Comparison of ENCODE assay signal across 17 cellular contexts in genomic region chr5:9698125-9698848, GRCh38.
DNase-seq lines count a peak whose midpoint lies in the region; ATAC-seq, FAIRE-seq and TF ChIP-seq lines count a peak whose summit lies in the region.
"Had no signal": no experiment of that assay in that cellular context is flagged by ENCODE, and none has a peak within 500 bp of the region (broad histone marks: within the 10 kb centered on the region; RNA-seq: fewer than 3 reads in every experiment).

No MANE protein-coding gene starts in this region.

- no peaks in the 10 kb centered on the region for H3K79me2 ChIP-seq in osteoblast (ENCODE audit: insufficient read depth, low read length)

- dilution Hi-C loops in IMR-90 (cut with HindIII; ENCODE audit: low sequenced_read_pairs, unreplicated experiment), result no loop called here

- POLR2A ChIA-PET in IMR-90 (lab: Charles Lee; ENCODE audit: unreplicated experiment), result interaction anchor here (0.6 to 1.1 kb wide), 2 partner anchors 9 to 349 kb away, joined by 3 to 6 read pairs; no protein-coding TSS in a partner anchor

- H3K4me3 ChIP-seq in IMR-90 (ENCODE audit: insufficient read depth, low read depth, low read length) (no peak overlapping the region), osteoblast (ENCODE audit: insufficient read depth, low read length) (no peak overlapping the region), pancreas (no peak overlapping the region)
- H3K4me3 ChIP-seq: gastroesophageal sphincter, mucosa of descending colon had no signal

- H4K91ac ChIP-seq in IMR-90 (ENCODE audit: insufficient read depth, low read depth, low read length), result no peak overlapping the region; the same call in 1 of the 2 replicates

- no peaks in the 10 kb centered on the region for H3K9me3 ChIP-seq in IMR-90 (ENCODE audit: control insufficient read depth, insufficient read depth, low read length)
- no peaks in the 10 kb centered on the region for H3K9me3 ChIP-seq in osteoblast (ENCODE audit: low read depth, low read length)
- H3K9me3 ChIP-seq in pancreas, result no peaks in the 10 kb centered on the region
- H3K9me3 ChIP-seq: gastroesophageal sphincter, mucosa of descending colon, neutrophil had no signal

- peak overlapping the region; percentile 61; the same call in 1 of the 2 replicates for H3K4ac ChIP-seq in IMR-90 (ENCODE audit: low read depth, low read length)

- H3K56ac ChIP-seq in IMR-90 (ENCODE audit: extremely low read depth, insufficient read depth, low read length), result no peak overlapping the region

- no peaks in the 10 kb centered on the region for H3K27me3 ChIP-seq in IMR-90 (ENCODE audit: control insufficient read depth, insufficient read depth, low read length)
- H3K27me3 ChIP-seq in osteoblast (ENCODE audit: insufficient read depth, low read length), result peaks cover 6% of the 10 kb centered on the region
- peaks cover 0 to 4% (median 0%) of the 10 kb centered on the region in 4 donors for H3K27me3 ChIP-seq in pancreas
- H3K27me3 ChIP-seq: gastroesophageal sphincter, neutrophil had no signal

- no peak overlapping the region for H2AK5ac ChIP-seq in IMR-90 (ENCODE audit: low read depth, low read length)

- H3K4me2 ChIP-seq in IMR-90 (ENCODE audit: low read depth, low read length), result peak overlapping the region; percentile 95
- H3K4me2 ChIP-seq in osteoblast (ENCODE audit: insufficient read depth, low read length), result no peak overlapping the region

- H2AFZ ChIP-seq in IMR-90 (replicated peaks; ENCODE audit: low read length, poor library complexity) (no peak overlapping the region), osteoblast (ENCODE audit: low read length) (no peak overlapping the region)

- H4K20me1 ChIP-seq in IMR-90 (ENCODE audit: insufficient read depth, low read length) (no peaks in the 10 kb centered on the region), osteoblast (ENCODE audit: insufficient read depth, low read length) (no peaks in the 10 kb centered on the region)

- CTCF ChIA-PET in IMR-90 (lab: Yijun Ruan, JAX), result no interaction called here

- intact Hi-C loops in IMR-90 (cut with micrococcal nuclease), result loop anchor here (5.0 kb wide), 2 partner anchors 46 to 151 kb away; partner anchors contain the start of gene SEMA5A
- intact Hi-C loops in cardiac septum (cut with DNase I), result loop anchor here (5.0 kb wide), 1 partner anchor 41 kb away; no protein-coding TSS in a partner anchor
- intact Hi-C loops in pancreas (cut with DNase I), result no loop called here

- no peak overlapping the region for H2AK9ac ChIP-seq in IMR-90 (replicated peaks; ENCODE audit: low read depth, low read length, poor library complexity)

- TF ChIP-seq RAD21 in IMR-90 (IDR thresholded peaks at IDR 0.05; ENCODE audit: low read length), result no peak

- no peaks in the 10 kb centered on the region for H3K9me1 ChIP-seq in IMR-90 (ENCODE audit: insufficient read depth, low read length)

- peak overlapping the region; percentile 92; the same call in 1 of the 2 replicates for H3K18ac ChIP-seq in IMR-90 (ENCODE audit: low read depth, low read length)

- H2BK15ac ChIP-seq in IMR-90 (ENCODE audit: low read depth, low read length), result 0 out of 3 replicates have a peak overlapping the region, but pooled peaks have one; percentile 8

- no CpG with 5 or more reads among the region's 9 CpGs for WGBS in IMR-90 (ENCODE audit: extremely low coverage in 2 of 2, insufficient read length in 1 of 2), 2 experiments
- 71 to 78% methylated on average over 9 of the region's 9 CpGs for WGBS in pancreas, 2 donors

- H2BK120ac ChIP-seq in IMR-90 (ENCODE audit: low read depth, low read length), result peak overlapping the region; percentile 56

- no peak for FAIRE-seq in pancreas (lab: Jason Lieb, UNC)

- DNase-seq in ELR (ENCODE audit: low read depth) (peak; percentile 76), IMR-90 (peak; percentile 71), endothelial cell (ENCODE audit: low spot score) (no peak), osteoblast (ENCODE audit: insufficient read length, low spot score, missing footprints) (no peak), cardiac septum (ENCODE audit: low spot score) (no peak), pancreas (no peak)
- DNase-seq: activated CD4-positive, alpha-beta T cell treated with anti-CD3 and anti-CD28 coated beads, Interleukin-2, amount 50 U/mL, for 1 hour; activated gamma-delta T cell treated with Interleukin-2 at 50 U/mL for 16 hours; mucosa of descending colon; NCI-H187 treated with DMSO at 0.1 percent for 48 hours; NCI-H446 treated with DMSO at 0.1 percent for 48 hours; stimulated activated CD4-positive, alpha-beta T cell treated with anti-CD3 and anti-CD28 coated beads, Interleukin-15, amount 100 ng/mL, for 24 hours had no signal

- no peak for TF ChIP-seq POLR2A in IMR-90 (IDR thresholded peaks at IDR 0.05; ENCODE audit: low read depth, low read length)

- peak overlapping the region; percentile 63; the same call in 1 of the 2 replicates for H2BK20ac ChIP-seq in IMR-90 (ENCODE audit: low read depth, low read length)

- H3K4me3 Mint-ChIP-seq in endothelial cell (ENCODE audit: unreplicated experiment), result no peak overlapping the region
- H3K4me3 Mint-ChIP-seq: stimulated activated memory B cell treated with anti-CD40 and anti-IgM and Interleukin-4, amounts not matched to agents 10 μg/mL and 1 μg/mL and 100 μg/mL, for 72 hours had no signal

- H3K27ac ChIP-seq in IMR-90 (ENCODE audit: insufficient read depth, low read length), result peak overlapping the region; percentile 24; the same call in 1 of the 2 replicates
- H3K27ac ChIP-seq in osteoblast (ENCODE audit: low read depth, low read length), result peak overlapping the region; percentile 29
- no peak overlapping the region for H3K27ac ChIP-seq in pancreas
- H3K27ac ChIP-seq: gastroesophageal sphincter, neutrophil had no signal

- H3K27ac Mint-ChIP-seq in endothelial cell (ENCODE audit: unreplicated experiment), result peak overlapping the region; percentile 82
- H3K27ac Mint-ChIP-seq: stimulated activated memory B cell treated with anti-CD40 and anti-IgM and Interleukin-4, amounts not matched to agents 10 μg/mL and 1 μg/mL and 100 μg/mL, for 72 hours had no signal

- no peak overlapping the region for H3K9ac ChIP-seq in IMR-90 (ENCODE audit: low read depth, low read length)

- no peak overlapping the region; the same call in 1 of the 2 replicates for H3K14ac ChIP-seq in IMR-90 (replicated peaks; ENCODE audit: low read depth, low read length)

- H3K27me3 Mint-ChIP-seq in endothelial cell (ENCODE audit: unreplicated experiment), result peaks cover 3% of the 10 kb centered on the region
- H3K27me3 Mint-ChIP-seq: stimulated activated memory B cell treated with anti-CD40 and anti-IgM and Interleukin-4, amounts not matched to agents 10 μg/mL and 1 μg/mL and 100 μg/mL, for 72 hours had no signal

- ATAC-seq in IMR-90 (ENCODE audit: low read depth) (peak; percentile 83), GM19455 (IDR thresholded peaks at IDR 0.05; ENCODE audit: unreplicated experiment) (no peak), HG03354 (IDR thresholded peaks at IDR 0.05; ENCODE audit: poor library complexity, severe bottlenecking, unreplicated experiment) (no peak), pancreas (no peak)
- ATAC-seq: gastroesophageal sphincter; mucosa of descending colon; stimulated activated memory B cell treated with anti-CD40 and anti-IgM and Interleukin-4, amounts not matched to agents 10 μg/mL and 1 μg/mL and 100 μg/mL, for 72 hours had no signal

- peaks cover 31% of the 10 kb centered on the region for H3K4me1 Mint-ChIP-seq in endothelial cell (ENCODE audit: unreplicated experiment)
- H3K4me1 Mint-ChIP-seq: stimulated activated memory B cell treated with anti-CD40 and anti-IgM and Interleukin-4, amounts not matched to agents 10 μg/mL and 1 μg/mL and 100 μg/mL, for 72 hours had no signal

- H4K8ac ChIP-seq in IMR-90 (ENCODE audit: low read depth in 2 of 2, low read length in 2 of 2), result peak overlapping the region in 1 of 2 experiments; percentile 55; a peak in 2 of 4 replicates

- H3K4me1 ChIP-seq in IMR-90 (ENCODE audit: control insufficient read depth, insufficient read depth, low read length) (peaks cover 5% of the 10 kb centered on the region; the same call in 1 of the 2 replicates), osteoblast (ENCODE audit: insufficient read depth, low read length) (peaks cover 10% of the 10 kb centered on the region), pancreas (no peaks in the 10 kb centered on the region)
- H3K4me1 ChIP-seq: gastroesophageal sphincter had no signal

- TF ChIP-seq CTCF in IMR-90 (conservative IDR thresholded peaks at IDR 0.05; ENCODE audit: low read depth, low read length), result no peak
- no peak for TF ChIP-seq CTCF in endothelial cell (IDR thresholded peaks at IDR 0.05; ENCODE audit: unreplicated experiment)
- no peak for TF ChIP-seq CTCF in osteoblast (IDR thresholded peaks at IDR 0.05; ENCODE audit: extremely low read depth, low read depth, low read length)
- TF ChIP-seq CTCF in pancreas (IDR thresholded peaks at IDR 0.05), result no peak

- no peaks in the 10 kb centered on the region for H3K9me3 Mint-ChIP-seq in endothelial cell (ENCODE audit: unreplicated experiment)

- H3K36me3 Mint-ChIP-seq in endothelial cell (ENCODE audit: low read depth, unreplicated experiment), result no peaks in the 10 kb centered on the region
- H3K36me3 Mint-ChIP-seq: stimulated activated memory B cell treated with anti-CD40 and anti-IgM and Interleukin-4, amounts not matched to agents 10 μg/mL and 1 μg/mL and 100 μg/mL, for 72 hours had no signal

- H3K79me1 ChIP-seq in IMR-90 (ENCODE audit: low read depth in 1 of 2, low read length in 2 of 2), result no peaks in the 10 kb centered on the region

- no TSS peak for BruUV-seq in IMR-90 (replicated peaks; lab: Mats Ljungman, UMichigan)

- H4K5ac ChIP-seq in IMR-90 (ENCODE audit: low read depth, low read length), result peak overlapping the region; percentile 74; the same call in 1 of the 2 replicates

- H3K36me3 ChIP-seq in IMR-90 (ENCODE audit: control insufficient read depth, insufficient read depth, low read length) (no peaks in the 10 kb centered on the region), osteoblast (ENCODE audit: insufficient read depth, low read length) (no peaks in the 10 kb centered on the region), pancreas (no peaks in the 10 kb centered on the region)
- H3K36me3 ChIP-seq: gastroesophageal sphincter, neutrophil had no signal

- no peak overlapping the region; the same call in 1 of the 2 replicates for H3K23ac ChIP-seq in IMR-90 (ENCODE audit: low read depth, low read length)

- peak overlapping the region; percentile 78 for H2BK5ac ChIP-seq in IMR-90 (ENCODE audit: low read depth, low read length, poor library complexity, severe bottlenecking)

- in situ Hi-C loops in IMR-90 (cut with MboI; ENCODE audit: low sequenced_read_pairs), result no loop called here

TF ChIP-seq in IMR-90, 13 proteins besides CTCF, POLR2A, EP300 and RAD21:
- TF ChIP-seq RFX5 (IDR thresholded peaks at IDR 0.05; ENCODE audit: low read depth, low read length) (no peak), BHLHE40 (IDR thresholded peaks at IDR 0.05; ENCODE audit: low read depth, low read length) (peak; percentile 47; the same call in 1 of the 2 replicates)

Comparison
In these comparisons a context has a peak if more than half of its experiments do, and no peak if none do; other contexts are left out.
1. DNase-seq: peak in ELR (single experiment) and IMR-90 (single experiment); none in endothelial cell (single experiment), osteoblast (single experiment), cardiac septum (single experiment) and pancreas (0 of 6).
2. H3K27ac ChIP-seq: peak in IMR-90 (single experiment) and osteoblast (single experiment); none in pancreas (0 of 4).
3. intact Hi-C loops: an anchor here in IMR-90 (5.0 kb wide) and cardiac septum (5.0 kb wide); none called in pancreas.